ENCODE assay signal across 27 cellular contexts in the genomic region with DNA sequence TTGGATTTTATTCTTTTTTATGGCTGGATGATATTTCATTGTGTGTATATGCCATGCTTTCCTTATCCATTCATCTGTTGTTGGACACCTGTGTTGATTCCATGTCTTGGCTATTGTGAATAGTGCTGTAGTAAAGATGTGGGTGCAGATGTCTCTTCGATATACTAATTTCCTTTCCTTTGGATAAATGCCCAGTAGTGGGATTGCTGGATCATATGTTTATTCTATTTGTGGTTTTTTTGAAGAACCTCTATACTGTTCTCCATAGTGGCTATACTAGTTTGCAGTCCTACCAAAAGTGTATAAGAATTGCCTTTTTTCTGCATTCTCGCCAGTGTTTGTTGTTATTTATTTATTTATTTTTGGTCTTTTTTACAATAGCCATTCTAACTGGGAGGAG.
"Had no signal": no experiment of that assay in that cellular context is flagged by ENCODE, and none has a peak within 500 bp of the region (broad histone marks: within the 10 kb centered on the region; RNA-seq: fewer than 3 reads in every experiment).

No MANE protein-coding gene starts in this region.

- ATAC-seq: activated CD4-positive, CD25-positive, alpha-beta regulatory T cell treated with anti-CD3 and anti-CD28 coated beads, Interleukin-2, amount 50 U/mL, for 24 hours; activated CD8-positive, alpha-beta T cell treated with anti-CD3 and anti-CD28 coated beads for 36 hours; activated naive CD8-positive, alpha-beta T cell treated with anti-CD3 and anti-CD28 coated beads, Interleukin-2, amount 50 U/mL, for 24 hours; activated T-cell treated with anti-CD3 and anti-CD28 coated beads, Interleukin-2, amount 50 U/mL, for 4 hours; activated T-helper 17 cell treated with anti-CD3 and anti-CD28 coated beads, Interleukin-2, amount 50 U/mL, for 72 hours; left lung; lower lobe of right lung; natural killer cell; psoas muscle; stimulated activated effector memory CD8-positive, alpha-beta T cell treated with anti-CD3 and anti-CD28 coated beads, Interleukin-12 subunit alpha, Interleukin-12 subunit beta, amount 100 ng/mL, for 72 hours had no signal

- FAIRE-seq: bronchial epithelial cell, frontal cortex, islet of Langerhans, small intestine had no signal

- DNase-seq: activated CD4-positive, alpha-beta T cell treated with anti-CD3 and anti-CD28 coated beads, Interleukin-2, amount 50 U/mL, for 1 hour; activated CD8-positive, alpha-beta T cell treated with anti-CD3 and anti-CD28 coated beads for 36 hours; activated gamma-delta T cell treated with Interleukin-2 at 50 U/mL for 16 hours; activated naive CD4-positive, alpha-beta T cell treated with anti-CD3 and anti-CD28 coated beads, Interleukin-2, amount 50 U/mL, for 16 hours; activated naive CD8-positive, alpha-beta T cell treated with anti-CD3 and anti-CD28 coated beads, Interleukin-2, amount 50 U/mL, for 24 hours; activated T-cell treated with anti-CD3 and anti-CD28 coated beads, Interleukin-2, amount 50 U/mL, for 4 hours; amygdala; effector CD4-positive, alpha-beta T cell; glutamatergic neuron; left lung; lower lobe of right lung; mesendoderm; natural killer cell; occipital lobe; psoas muscle; sigmoid colon; small intestine; stimulated activated CD4-positive, alpha-beta T cell treated with anti-CD3 and anti-CD28 coated beads, Interleukin-4, amount 100 ng/mL, for 24 hours; substantia nigra; T1000; WERI-Rb-1 had no signal
